In the genomic region with DNA sequence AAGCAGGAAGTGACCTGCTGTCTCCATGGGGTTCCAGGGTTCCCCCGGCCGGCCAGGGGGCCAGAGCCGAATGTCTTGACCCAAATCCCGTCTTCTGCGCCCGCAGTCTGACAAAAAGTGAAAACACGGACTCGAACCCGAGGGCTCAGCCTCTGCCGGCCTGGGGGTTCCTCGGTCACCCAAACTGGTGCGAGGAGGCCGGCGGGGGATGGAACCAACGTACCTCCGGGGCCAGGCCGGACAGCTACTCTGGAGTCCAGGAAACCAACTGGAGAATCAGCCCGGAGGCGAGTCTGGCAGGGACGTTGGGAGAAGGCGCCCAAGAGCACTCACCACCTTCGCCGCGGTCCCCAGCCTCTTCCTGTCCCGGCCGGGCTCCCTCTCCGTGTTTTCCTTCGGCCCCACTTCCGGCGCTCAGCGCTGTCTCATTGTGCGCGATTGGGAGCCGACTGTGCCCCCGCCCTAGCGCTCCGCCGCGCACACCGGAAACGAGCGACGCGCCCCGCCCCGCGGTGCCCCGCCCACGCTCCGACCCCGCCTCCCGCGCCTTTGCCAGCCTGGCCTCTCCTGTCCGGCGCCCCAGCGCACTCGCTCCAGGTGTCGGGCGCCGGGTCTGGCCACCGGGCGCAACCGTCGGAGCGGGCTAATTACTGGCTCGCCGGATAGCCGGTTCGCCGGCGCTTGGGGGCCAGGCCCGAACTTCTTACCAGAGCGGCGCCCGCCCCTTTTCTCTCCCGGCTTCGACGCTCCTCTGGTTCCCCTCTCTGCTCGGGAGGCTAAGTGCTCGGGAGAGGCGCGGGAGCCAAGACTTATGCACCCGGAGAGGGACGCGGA, we compare ENCODE assay signal across 8 cellular contexts. TPM values are rescaled to one million over a fixed set of nuclear protein-coding genes. Genes with fewer than 3 reads are reported as not detected.
DNase-seq lines count a peak whose midpoint lies in the region; ATAC-seq and TF ChIP-seq lines count a peak whose summit lies in the region.

A gene with protein sequence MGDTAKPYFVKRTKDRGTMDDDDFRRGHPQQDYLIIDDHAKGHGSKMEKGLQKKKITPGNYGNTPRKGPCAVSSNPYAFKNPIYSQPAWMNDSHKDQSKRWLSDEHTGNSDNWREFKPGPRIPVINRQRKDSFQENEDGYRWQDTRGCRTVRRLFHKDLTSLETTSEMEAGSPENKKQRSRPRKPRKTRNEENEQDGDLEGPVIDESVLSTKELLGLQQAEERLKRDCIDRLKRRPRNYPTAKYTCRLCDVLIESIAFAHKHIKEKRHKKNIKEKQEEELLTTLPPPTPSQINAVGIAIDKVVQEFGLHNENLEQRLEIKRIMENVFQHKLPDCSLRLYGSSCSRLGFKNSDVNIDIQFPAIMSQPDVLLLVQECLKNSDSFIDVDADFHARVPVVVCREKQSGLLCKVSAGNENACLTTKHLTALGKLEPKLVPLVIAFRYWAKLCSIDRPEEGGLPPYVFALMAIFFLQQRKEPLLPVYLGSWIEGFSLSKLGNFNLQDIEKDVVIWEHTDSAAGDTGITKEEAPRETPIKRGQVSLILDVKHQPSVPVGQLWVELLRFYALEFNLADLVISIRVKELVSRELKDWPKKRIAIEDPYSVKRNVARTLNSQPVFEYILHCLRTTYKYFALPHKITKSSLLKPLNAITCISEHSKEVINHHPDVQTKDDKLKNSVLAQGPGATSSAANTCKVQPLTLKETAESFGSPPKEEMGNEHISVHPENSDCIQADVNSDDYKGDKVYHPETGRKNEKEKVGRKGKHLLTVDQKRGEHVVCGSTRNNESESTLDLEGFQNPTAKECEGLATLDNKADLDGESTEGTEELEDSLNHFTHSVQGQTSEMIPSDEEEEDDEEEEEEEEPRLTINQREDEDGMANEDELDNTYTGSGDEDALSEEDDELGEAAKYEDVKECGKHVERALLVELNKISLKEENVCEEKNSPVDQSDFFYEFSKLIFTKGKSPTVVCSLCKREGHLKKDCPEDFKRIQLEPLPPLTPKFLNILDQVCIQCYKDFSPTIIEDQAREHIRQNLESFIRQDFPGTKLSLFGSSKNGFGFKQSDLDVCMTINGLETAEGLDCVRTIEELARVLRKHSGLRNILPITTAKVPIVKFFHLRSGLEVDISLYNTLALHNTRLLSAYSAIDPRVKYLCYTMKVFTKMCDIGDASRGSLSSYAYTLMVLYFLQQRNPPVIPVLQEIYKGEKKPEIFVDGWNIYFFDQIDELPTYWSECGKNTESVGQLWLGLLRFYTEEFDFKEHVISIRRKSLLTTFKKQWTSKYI (N-terminal part only) (minus strand): TSS at position 363 of the 834 bp plus-strand sequence. CDS start 1,211 bp downstream, outside the sequence.

- peaks cover 17% of the 10 kb centered on the region for H3K36me3 Mint-ChIP-seq in activated naive CD4-positive, alpha-beta T cell treated with anti-CD3 and anti-CD28 coated beads for 36 hours (ENCODE audit: low read depth)

- no peaks in the 10 kb centered on the region for H3K27me3 Mint-ChIP-seq in activated naive CD4-positive, alpha-beta T cell treated with anti-CD3 and anti-CD28 coated beads for 36 hours (ENCODE audit: low read depth)

- no peak for TF ChIP-seq EP300 in gastroesophageal sphincter (IDR thresholded peaks at IDR 0.05)

- intact Hi-C loops in activated naive CD4-positive, alpha-beta T cell treated with anti-CD3 and anti-CD28 coated beads for 36 hours (cut with micrococcal nuclease) = loop anchor here (1.0 to 10.0 kb wide), 8 partner anchors 53 to 1951 kb away; a partner anchor contains a TSS

- TF ChIP-seq CTCF in HFF-Myc (IDR thresholded peaks at IDR 0.05; ENCODE audit: low read depth, low read length, missing control alignments) (peak; percentile 2), gastroesophageal sphincter (IDR thresholded peaks at IDR 0.05) (no peak), neutrophil (IDR thresholded peaks at IDR 0.05) (peak; percentile 33), subcutaneous adipose tissue (IDR thresholded peaks at IDR 0.05; ENCODE audit: low read depth) (no peak)

- H3K36me3 ChIP-seq in gastroesophageal sphincter (peaks cover 0 to 8% of the 10 kb centered on the region in 2 donors), neutrophil (peaks cover 26% of the 10 kb centered on the region)

- no peaks in the 10 kb centered on the region for H3K9me3 Mint-ChIP-seq in activated naive CD4-positive, alpha-beta T cell treated with anti-CD3 and anti-CD28 coated beads for 36 hours

- H3K4me1 ChIP-seq in gastroesophageal sphincter (peaks cover 2 to 53% (median 18%) of the 10 kb centered on the region in 3 donors), neutrophil (ENCODE audit: control insufficient read depth in 1 of 2, insufficient read depth in 1 of 2, low read depth in 1 of 2, low read length in 1 of 2) (peaks cover 62 to 63% of the 10 kb centered on the region in 2 experiments)

- H3K27ac Mint-ChIP-seq in activated naive CD4-positive, alpha-beta T cell treated with anti-CD3 and anti-CD28 coated beads for 36 hours = peak within 1 kb of the TSS; percentile 95

- H3K4me1 Mint-ChIP-seq in activated naive CD4-positive, alpha-beta T cell treated with anti-CD3 and anti-CD28 coated beads for 36 hours (ENCODE audit: low read depth) = peaks cover 29% of the 10 kb centered on the region

- H3K4me3 ChIP-seq in HFF-Myc (replicated peaks; ENCODE audit: low read depth, low read length) = peak within 1 kb of the TSS; percentile 80
- H3K4me3 ChIP-seq in gastroesophageal sphincter = peak within 1 kb of the TSS; percentile 82 to 96
- H3K4me3 ChIP-seq in neutrophil (ENCODE audit: low read depth in 1 of 2, low read length in 1 of 2) = peak within 1 kb of the TSS; percentile 79 to 95

- H3K9me3 ChIP-seq in gastroesophageal sphincter (no peaks in the 10 kb centered on the region), neutrophil (no peaks in the 10 kb centered on the region)

- H3K27ac ChIP-seq in gastroesophageal sphincter = peak within 1 kb of the TSS; percentile 86 to 99 (median 95)
- peak within 1 kb of the TSS; percentile 97 for H3K27ac ChIP-seq in neutrophil

- no peaks in the 10 kb centered on the region for H3K27me3 ChIP-seq in gastroesophageal sphincter
- peaks cover 30% of the 10 kb centered on the region for H3K27me3 ChIP-seq in neutrophil

- peak within 1 kb of the TSS; percentile 88 for H3K4me3 Mint-ChIP-seq in activated naive CD4-positive, alpha-beta T cell treated with anti-CD3 and anti-CD28 coated beads for 36 hours

- peak; percentile 61 to 73 for TF ChIP-seq POLR2A in gastroesophageal sphincter (IDR thresholded peaks at IDR 0.05)

- 0% methylated on average over 6 to 21 of the region's 85 CpGs for WGBS in gastroesophageal sphincter (ENCODE audit: low coverage in 1 of 2), 2 donors

- CTCF ChIA-PET in activated naive CD4-positive, alpha-beta T cell treated with anti-CD3 and anti-CD28 coated beads for 36 hours (lab: Charles Lee) = no interaction called here

- DNase-seq in GM04504 (ENCODE audit: low read depth) (peak; percentile 90), HFF-Myc (ENCODE audit: extremely low read depth, low read depth) (peak; percentile 87), MV-4-11 (lab: John Stamatoyannopoulos, UW) (peak; percentile 89), SK-N-DZ (ENCODE audit: low spot score) (peak; percentile 93)
- DNase-seq in activated naive CD4-positive, alpha-beta T cell treated with anti-CD3 and anti-CD28 coated beads for 36 hours = peak; percentile 95

- peak; percentile 98 for ATAC-seq in gastroesophageal sphincter

RNA-seq across cellular contexts. Expression of the gene that starts here (rescaled TPM):
- polyA plus RNA-seq in SK-N-DZ (2014; cell fraction: cytosol; rRNA removed) = 4.0 and 5.7 TPM in 2 replicates
- polyA plus RNA-seq in SK-N-DZ (2014; cell fraction: nucleus; rRNA removed) = 9.4 and 11.8 TPM in 2 replicates
- 10 to 100 TPM; 22.7 to 23.5 TPM for total RNA-seq in activated naive CD4-positive, alpha-beta T cell treated with anti-CD3 and anti-CD28 coated beads for 36 hours
- total RNA-seq in gastroesophageal sphincter = 10 to 100 TPM; 21.5 to 50.6 (median 29.6) TPM
- total RNA-seq in subcutaneous adipose tissue = 10 to 100 TPM; 36.4 to 65.1 (median 57.4) TPM

Comparison
In these comparisons a context has a peak if more than half of its experiments do, and no peak if none do; other contexts are left out.
1. Peak in every context shown above with its lines: DNase-seq, ATAC-seq, H3K4me3 ChIP-seq and H3K27ac ChIP-seq.
2. CTCF ChIP-seq: peak in HFF-Myc (single experiment) and neutrophil (single experiment); none in gastroesophageal sphincter (0 of 4) and subcutaneous adipose tissue (single experiment).